In the genomic region with DNA sequence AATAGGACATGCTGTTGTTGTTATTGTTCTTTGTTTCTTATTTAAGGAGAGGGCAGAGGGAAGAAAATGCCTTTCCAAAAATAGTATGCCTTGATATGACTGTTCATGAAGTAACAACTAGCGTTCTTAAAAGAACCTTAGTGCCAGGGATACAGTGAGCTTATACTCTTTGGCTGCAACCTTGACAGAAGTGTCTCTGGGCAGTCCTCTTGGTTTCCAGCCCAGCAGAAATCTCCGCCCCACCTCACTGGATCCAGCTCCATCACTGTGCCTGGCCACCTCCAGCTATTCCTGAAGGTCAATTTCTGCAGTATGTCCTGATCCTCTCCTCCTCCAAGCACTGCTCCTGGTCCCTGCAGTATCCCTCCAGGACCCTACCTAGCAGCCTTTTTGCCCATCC, we compare ENCODE assay signal across 1 cellular context. TPM values are rescaled to one million over a fixed set of nuclear protein-coding genes. Genes with fewer than 3 reads are reported as not detected.
"Had no signal": no experiment of that assay in that cellular context is flagged by ENCODE, and none has a peak within 500 bp of the region (broad histone marks: within the 10 kb centered on the region; RNA-seq: fewer than 3 reads in every experiment).

No MANE protein-coding gene starts in this region.

RNA-seq across cellular contexts. Expression of a gene that starts 39.2 kb away (rescaled TPM):
- total RNA-seq: GM12878 had no signal
- polyA plus RNA-seq: GM12878 had no signal
